ENCODE assay signal across 8 cellular contexts in genomic region chr19:41691268-41691970, GRCh38. TPM values are rescaled to one million over a fixed set of nuclear protein-coding genes. Genes with fewer than 3 reads are reported as not detected.
DNase-seq lines count a peak whose midpoint lies in the region; ATAC-seq and TF ChIP-seq lines count a peak whose summit lies in the region.

No MANE protein-coding gene starts in this region.

- H3K36me3 ChIP-seq in A673 (ENCODE audit: insufficient read depth, low read length, poor library complexity, severe bottlenecking) (no peaks in the 10 kb centered on the region), NT2/D1 (ENCODE audit: insufficient read depth, insufficient read length, low read length) (no peaks in the 10 kb centered on the region)

- H3K4me3 ChIP-seq in A673 (ENCODE audit: low read depth, low read length, poor library complexity, severe bottlenecking) (no peak overlapping the region), NT2/D1 (ENCODE audit: insufficient read length, low read depth) (no peak overlapping the region)

- H3K27ac ChIP-seq in A673 (ENCODE audit: low read depth, low read length, poor library complexity, severe bottlenecking): no peak overlapping the region

- H3K9me3 ChIP-seq in A673 (ENCODE audit: low read depth, low read length, poor library complexity, severe bottlenecking): no peaks in the 10 kb centered on the region
- no peaks in the 10 kb centered on the region for H3K9me3 ChIP-seq in NT2/D1 (ENCODE audit: insufficient read depth, low read length)

- intact Hi-C loops in A673 (cut with micrococcal nuclease; ENCODE audit: unreplicated experiment): no loop called here

- TF ChIP-seq CTCF in A673 (conservative IDR thresholded peaks at IDR 0.05; ENCODE audit: low read depth, low read length): peak; percentile 83

- POLR2A ChIA-PET in A673 (lab: Charles Lee; ENCODE audit: low non-redundant PET): no interaction called here

- peak; percentile 53 for DNase-seq in A673 (ENCODE audit: low spot score)
- DNase-seq in EH (ENCODE audit: low read depth): peak; percentile 8
- peak; percentile 9 for DNase-seq in NT2/D1 (ENCODE audit: low read depth, low spot score)
- DNase-seq in ecto neural progenitor cell (ENCODE audit: low spot score): peak; percentile 55
- peak; percentile 15 for DNase-seq in stimulated activated CD4-positive, alpha-beta T cell treated with anti-CD3 and anti-CD28 coated beads, Interleukin-4, amount 100 ng/mL, for 24 hours
- DNase-seq in NCI-H1048 (lab: John Stamatoyannopoulos, UW): no peak
- DNase-seq in NK-92 (lab: John Stamatoyannopoulos, UW; ENCODE audit: unreplicated experiment): no peak

- H3K4me1 ChIP-seq in A673 (ENCODE audit: insufficient read depth, low read length, poor library complexity, severe bottlenecking) (no peaks in the 10 kb centered on the region), NT2/D1 (ENCODE audit: insufficient read depth, insufficient read length) (no peaks in the 10 kb centered on the region)

- no peak for ATAC-seq in HG02642 (IDR thresholded peaks at IDR 0.05; ENCODE audit: poor library complexity, unreplicated experiment)

- H3K9ac ChIP-seq in NT2/D1 (ENCODE audit: insufficient read length, low read depth): no peak overlapping the region

- CTCF ChIA-PET in A673 (lab: Charles Lee): interaction anchor here (0.7 to 2.1 kb wide), 2 partner anchors 10 to 50 kb away, joined by 5 to 16 read pairs; no protein-coding TSS in a partner anchor

- no peaks in the 10 kb centered on the region for H3K27me3 ChIP-seq in A673 (replicated peaks; ENCODE audit: insufficient read depth, low read depth, low read length, poor library complexity)
- peaks cover 73% of the 10 kb centered on the region for H3K27me3 ChIP-seq in NT2/D1 (ENCODE audit: insufficient read depth, insufficient read length)

- no TSS peak for BruUV-seq in A673 (replicated peaks; lab: Mats Ljungman, UMichigan)

RNA-seq across cellular contexts. Expression of gene CEACAM7, which starts 3.3 kb away (rescaled TPM):
- total RNA-seq in A673 (2021): 0.43 and 0.44 TPM in 2 replicates

RNA-seq across cellular contexts. Expression of gene CEACAM5, which starts 17.0 kb away (rescaled TPM):
- total RNA-seq in A673 (2021): 0.54 and 0.90 TPM in 2 replicates

Comparison
In these comparisons a context has a peak if more than half of its experiments do, and no peak if none do; other contexts are left out.
1. DNase-seq: peak in A673 (single experiment), EH (single experiment), NT2/D1 (single experiment), ecto neural progenitor cell (single experiment) and stimulated activated CD4-positive, alpha-beta T cell treated with anti-CD3 and anti-CD28 coated beads, Interleukin-4, amount 100 ng/mL, for 24 hours (single experiment); none in NCI-H1048 (single experiment) and NK-92 (single experiment).